Comparison of ENCODE assay signal across 8 cellular contexts in genomic region chr7:82443044-82443800, GRCh38. TPM values are rescaled to one million over a fixed set of nuclear protein-coding genes. Genes with fewer than 3 reads are reported as not detected.
DNase-seq lines count a peak whose midpoint lies in the region; ATAC-seq and TF ChIP-seq lines count a peak whose summit lies in the region.

Gene CACNA2D1 (minus strand): TSS chr7:82443777.

- peaks cover 25% of the 10 kb centered on the region for H3K27me3 Mint-ChIP-seq in Caco-2 (ENCODE audit: insufficient read depth, unreplicated experiment)
- peaks cover 48% of the 10 kb centered on the region for H3K27me3 Mint-ChIP-seq in type B pancreatic cell

- DNase-seq in Caco-2 (peak in 1 of 2 experiments; percentile 31), HAP-1 (ENCODE audit: low spot score in 2 of 2) (peak; percentile 12 to 57), SW480 (ENCODE audit: low spot score) (peak; percentile 17), esophagus muscularis mucosa (ENCODE audit: extremely low spot score) (no peak), type B pancreatic cell (ENCODE audit: extremely low spot score, unreplicated experiment) (peak; percentile 80)

- in situ Hi-C loops in HAP-1 (cut with MboI; ENCODE audit: low sequenced_read_pairs), result loop anchor here (25.0 kb wide), 1 partner anchor 181 kb away; no protein-coding TSS in a partner anchor

- CTCF ChIA-PET in Caco-2 (lab: Charles Lee), result no interaction called here

- intact Hi-C loops in Caco-2 (cut with micrococcal nuclease; ENCODE audit: unreplicated experiment) (no loop called here), esophagus muscularis mucosa (cut with DNase I) (no loop called here)

- H3K27ac Mint-ChIP-seq in Caco-2 (ENCODE audit: unreplicated experiment), result no peak within 1 kb of the TSS
- peak within 1 kb of the TSS; percentile 81 for H3K27ac Mint-ChIP-seq in type B pancreatic cell

- H3K27ac ChIP-seq in esophagus muscularis mucosa (replicated peaks in 1 of 4), result peak within 1 kb of the TSS; percentile 92 to 97 (median 96)
- peak within 1 kb of the TSS; percentile 63 for H3K27ac ChIP-seq in mucosa of rectum (ENCODE audit: low read depth in 2 of 2, low read length in 2 of 2)

- H3K27me3 ChIP-seq in Caco-2 (replicated peaks; ENCODE audit: control insufficient read depth, insufficient read depth, low read length), result no peaks in the 10 kb centered on the region
- no peaks in the 10 kb centered on the region for H3K27me3 ChIP-seq in HAP-1 (ENCODE audit: low read depth)
- no peaks in the 10 kb centered on the region for H3K27me3 ChIP-seq in esophagus muscularis mucosa
- peaks cover 6 to 17% of the 10 kb centered on the region in 2 donors for H3K27me3 ChIP-seq in mucosa of rectum (ENCODE audit: control insufficient read depth in 2 of 2, insufficient read depth in 2 of 2, low read length in 2 of 2)

- H3K4me1 Mint-ChIP-seq in Caco-2 (ENCODE audit: low read depth, unreplicated experiment) (no peaks in the 10 kb centered on the region), type B pancreatic cell (ENCODE audit: unreplicated experiment) (peaks cover 8% of the 10 kb centered on the region)

- POLR2A ChIA-PET in Caco-2 (lab: Charles Lee), result no interaction called here

- H3K9me3 Mint-ChIP-seq in Caco-2 (ENCODE audit: unreplicated experiment), result no peaks in the 10 kb centered on the region
- no peaks in the 10 kb centered on the region for H3K9me3 Mint-ChIP-seq in type B pancreatic cell

- TF ChIP-seq CTCF in Caco-2 (IDR thresholded peaks at IDR 0.05; ENCODE audit: insufficient read depth in 1 of 2, low read depth in 1 of 2, low read length in 1 of 2, severe bottlenecking in 1 of 2, unreplicated experiment in 1 of 2) (no peak), esophagus muscularis mucosa (IDR thresholded peaks at IDR 0.05) (no peak), type B pancreatic cell (conservative IDR thresholded peaks at IDR 0.05) (no peak)

- H3K9me3 ChIP-seq in Caco-2, result no peaks in the 10 kb centered on the region
- H3K9me3 ChIP-seq in HAP-1, result no peaks in the 10 kb centered on the region
- no peaks in the 10 kb centered on the region for H3K9me3 ChIP-seq in esophagus muscularis mucosa
- H3K9me3 ChIP-seq in mucosa of rectum (ENCODE audit: control insufficient read depth in 2 of 2, low read length in 2 of 2), result no peaks in the 10 kb centered on the region

- WGBS in esophagus muscularis mucosa, result no CpG with 5 or more reads among the region's 107 CpGs

- H3K4me3 Mint-ChIP-seq in Caco-2 (ENCODE audit: unreplicated experiment), result peak within 1 kb of the TSS; percentile 64
- H3K4me3 Mint-ChIP-seq in type B pancreatic cell, result peak within 1 kb of the TSS; percentile 93

- peak within 1 kb of the TSS; percentile 32 to 43 for H3K9ac ChIP-seq in mucosa of rectum (ENCODE audit: low read depth in 1 of 2, low read length in 2 of 2)

- TF ChIP-seq POLR2A in esophagus muscularis mucosa (IDR thresholded peaks at IDR 0.05; ENCODE audit: low read depth), result no peak

- no peak for ATAC-seq in activated CD4-positive, CD25-positive, alpha-beta regulatory T cell treated with anti-CD3 and anti-CD28 coated beads, Interleukin-2, amount 50 U/mL, for 24 hours
- no peak for ATAC-seq in GM19452 (IDR thresholded peaks at IDR 0.05; ENCODE audit: unreplicated experiment)

- peaks cover 8% of the 10 kb centered on the region; the same call in 1 of the 2 replicates for H3K4me1 ChIP-seq in Caco-2
- H3K4me1 ChIP-seq in HAP-1, result peaks cover 17% of the 10 kb centered on the region
- peaks cover 0 to 38% (median 22%) of the 10 kb centered on the region in 4 donors for H3K4me1 ChIP-seq in esophagus muscularis mucosa
- H3K4me1 ChIP-seq in mucosa of rectum (ENCODE audit: control insufficient read depth in 2 of 2, insufficient read depth in 2 of 2, low read length in 2 of 2), result no peaks in the 10 kb centered on the region

- H3K36me3 Mint-ChIP-seq in Caco-2 (ENCODE audit: insufficient read depth, unreplicated experiment) (no peaks in the 10 kb centered on the region), type B pancreatic cell (no peaks in the 10 kb centered on the region)

- no peak for TF ChIP-seq EP300 in esophagus muscularis mucosa (IDR thresholded peaks at IDR 0.05)

- BruUV-seq in Caco-2 (replicated peaks; lab: Mats Ljungman, UMichigan), result no TSS peak

- H3K36me3 ChIP-seq in Caco-2 (ENCODE audit: control insufficient read depth, insufficient read depth, low read length), result no peaks in the 10 kb centered on the region
- no peaks in the 10 kb centered on the region for H3K36me3 ChIP-seq in HAP-1 (replicated peaks)
- H3K36me3 ChIP-seq in esophagus muscularis mucosa, result no peaks in the 10 kb centered on the region
- no peaks in the 10 kb centered on the region for H3K36me3 ChIP-seq in mucosa of rectum (ENCODE audit: control insufficient read depth in 2 of 2, insufficient read depth in 2 of 2, low read length in 2 of 2)

- H3K4me3 ChIP-seq in Caco-2 (ENCODE audit: low read depth, low read length) (peak within 1 kb of the TSS; percentile 48), HAP-1 (peak within 1 kb of the TSS; percentile 56), esophagus muscularis mucosa (peak within 1 kb of the TSS; percentile 78 to 92 (median 86)), mucosa of rectum (ENCODE audit: low read length in 2 of 2) (peak within 1 kb of the TSS; percentile 63 to 74)

RNA-seq across cellular contexts. Expression of gene CACNA2D1, which starts in this region (rescaled TPM):
- total RNA-seq in Caco-2 (2022) (not detected in 2 replicates), esophagus muscularis mucosa (10 to 100 TPM; 30.6 to 60.0 (median 45.7) TPM), type B pancreatic cell (ENCODE audit: low replicate concordance) (21.5 and 29.2 TPM in 2 replicates)

Comparison
In these comparisons a context has a peak if more than half of its experiments do, and no peak if none do; other contexts are left out.
1. RNA of gene CACNA2D1 (total RNA-seq): 30.6 to 60.0 TPM in esophagus muscularis mucosa and 21.5 to 29.2 TPM in type B pancreatic cell; not detected in Caco-2; every median in the first group is over 10 times any median in the second.
2. Peak in every context shown above with its lines, with median percentiles within 50 percentile points of each other: H3K4me3 ChIP-seq.